Comparison of ENCODE assay signal across 1 cellular context in genomic region chr5:132800545-132800944, GRCh38.
TF ChIP-seq lines count a peak whose summit lies in the region.

No MANE protein-coding gene starts in this region.

TF ChIP-seq in GM23338, 12 proteins besides CTCF, POLR2A, EP300 and RAD21 (continued from another document):
- TF ChIP-seq ETS1 (IDR thresholded peaks at IDR 0.05), result no peak
TF ChIP-seq in GM23338: peak in this region for 0.
